In genomic region chr2:165953306-165953654, GRCh38 we compare ENCODE assay signal across 8 cellular contexts. TPM values are rescaled to one million over a fixed set of nuclear protein-coding genes. Genes with fewer than 3 reads are reported as not detected.
DNase-seq lines count a peak whose midpoint lies in the region; ATAC-seq and TF ChIP-seq lines count a peak whose summit lies in the region.

No MANE protein-coding gene starts in this region.

- CTCF ChIA-PET in activated CD8-positive, alpha-beta memory T cell treated with anti-CD3 and anti-CD28 coated beads, Interleukin-2, amount 10 ng/mL, durations not matched to agents 7 days and 5 days (lab: Charles Lee): interaction anchor here (0.6 to 1.9 kb wide), 13 partner anchors 8 to 229 kb away, joined by 3 to 10 read pairs (median 4); partner anchors contain the start of gene SCN1A

- H3K4me3 Mint-ChIP-seq in activated CD8-positive, alpha-beta memory T cell treated with anti-CD3 and anti-CD28 coated beads, Interleukin-2, amount 10 ng/mL, durations not matched to agents 7 days and 5 days: no peak overlapping the region
- no peak overlapping the region for H3K4me3 Mint-ChIP-seq in nephron progenitor cell

- peaks cover 24% of the 10 kb centered on the region for H3K4me1 ChIP-seq in muscle layer of colon (ENCODE audit: insufficient read depth, low read length)

- H3K36me3 ChIP-seq in muscle layer of colon (ENCODE audit: insufficient read depth, low read length): peaks cover 3% of the 10 kb centered on the region

- H3K4me3 ChIP-seq in muscle layer of colon (ENCODE audit: low read depth in 1 of 2, low read length in 2 of 2): peak overlapping the region; percentile 79 to 90

- DNase-seq in NCI-H1105 treated with DMSO at 0.1 percent for 48 hours (lab: John Stamatoyannopoulos, UW): peak; percentile 87
- DNase-seq in activated CD8-positive, alpha-beta memory T cell treated with anti-CD3 and anti-CD28 coated beads, Interleukin-2, amount 10 ng/mL, durations not matched to agents 7 days and 5 days: no peak
- no peak for DNase-seq in stimulated activated CD4-positive, alpha-beta T cell treated with anti-CD3 and anti-CD28 coated beads, Interleukin-4, amount 100 ng/mL, for 1 hour
- no peak for DNase-seq in nephron progenitor cell

- H3K9me3 Mint-ChIP-seq in activated CD8-positive, alpha-beta memory T cell treated with anti-CD3 and anti-CD28 coated beads, Interleukin-2, amount 10 ng/mL, durations not matched to agents 7 days and 5 days (ENCODE audit: low read depth): no peaks in the 10 kb centered on the region
- peaks cover 9% of the 10 kb centered on the region for H3K9me3 Mint-ChIP-seq in nephron progenitor cell

- no peaks in the 10 kb centered on the region for H3K9me3 ChIP-seq in muscle layer of colon (ENCODE audit: low read length)

- no peak overlapping the region for H3K27ac Mint-ChIP-seq in activated CD8-positive, alpha-beta memory T cell treated with anti-CD3 and anti-CD28 coated beads, Interleukin-2, amount 10 ng/mL, durations not matched to agents 7 days and 5 days
- H3K27ac Mint-ChIP-seq in nephron progenitor cell: no peak overlapping the region

- peak overlapping the region; percentile 84 for H3K9ac ChIP-seq in muscle layer of colon (ENCODE audit: low read length)

- TF ChIP-seq CTCF in nephron progenitor cell (IDR thresholded peaks at IDR 0.05): no peak

- no peaks in the 10 kb centered on the region for H3K27me3 Mint-ChIP-seq in activated CD8-positive, alpha-beta memory T cell treated with anti-CD3 and anti-CD28 coated beads, Interleukin-2, amount 10 ng/mL, durations not matched to agents 7 days and 5 days
- no peaks in the 10 kb centered on the region for H3K27me3 Mint-ChIP-seq in nephron progenitor cell (ENCODE audit: low read depth, poor library complexity)

- H3K27me3 ChIP-seq in muscle layer of colon (ENCODE audit: control insufficient read depth in 1 of 2, insufficient read depth in 2 of 2, low read length in 2 of 2): no peaks in the 10 kb centered on the region

- ATAC-seq in GM18499 (IDR thresholded peaks at IDR 0.05; ENCODE audit: insufficient read depth, unreplicated experiment) (peak; percentile 10), HG02571 (IDR thresholded peaks at IDR 0.05; ENCODE audit: unreplicated experiment) (peak; percentile 32)
- ATAC-seq in activated CD8-positive, alpha-beta memory T cell treated with anti-CD3 and anti-CD28 coated beads, Interleukin-2, amount 10 ng/mL, durations not matched to agents 7 days and 5 days: no peak

- peak overlapping the region; percentile 6 for H3K27ac ChIP-seq in cingulate gyrus (ENCODE audit: low read depth, low read length)
- H3K27ac ChIP-seq in muscle layer of colon (ENCODE audit: low read depth, low read length): peak overlapping the region; percentile 89

- peaks cover 11% of the 10 kb centered on the region for H3K4me1 Mint-ChIP-seq in activated CD8-positive, alpha-beta memory T cell treated with anti-CD3 and anti-CD28 coated beads, Interleukin-2, amount 10 ng/mL, durations not matched to agents 7 days and 5 days
- H3K4me1 Mint-ChIP-seq in nephron progenitor cell: peaks cover 13% of the 10 kb centered on the region

- H3K36me3 Mint-ChIP-seq in activated CD8-positive, alpha-beta memory T cell treated with anti-CD3 and anti-CD28 coated beads, Interleukin-2, amount 10 ng/mL, durations not matched to agents 7 days and 5 days: peaks cover 3% of the 10 kb centered on the region
- peaks cover 10% of the 10 kb centered on the region for H3K36me3 Mint-ChIP-seq in nephron progenitor cell (ENCODE audit: low read depth)

RNA-seq across cellular contexts. Expression of gene TTC21B, which starts 0.3 kb away (rescaled TPM):
- 10 to 100 TPM; 13.8 to 20.2 TPM for total RNA-seq in activated CD8-positive, alpha-beta memory T cell treated with anti-CD3 and anti-CD28 coated beads, Interleukin-2, amount 10 ng/mL, durations not matched to agents 7 days and 5 days
